Comparison of ENCODE assay signal across 29 cellular contexts in the genomic region with DNA sequence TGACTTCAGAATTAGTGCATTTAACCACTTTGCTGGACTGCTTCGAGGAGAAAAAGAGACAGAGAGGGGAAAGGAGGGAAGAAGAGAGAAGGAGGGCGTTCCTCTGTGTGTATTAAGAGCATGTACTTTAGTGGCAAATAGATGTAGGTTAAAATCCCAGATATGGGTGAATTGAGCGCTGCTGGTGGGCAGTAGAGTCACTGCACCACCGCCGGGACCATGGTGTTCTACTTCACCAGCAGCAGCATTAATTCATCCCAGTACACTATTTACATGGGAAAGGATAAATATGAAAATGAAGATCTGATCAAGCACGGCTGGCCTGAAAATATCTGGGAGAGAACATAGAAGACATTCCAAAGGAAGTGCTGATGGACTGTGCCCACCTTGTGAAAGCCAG. TPM values are rescaled to one million over a fixed set of nuclear protein-coding genes. Genes with fewer than 3 reads are reported as not detected.
"Had no signal": no experiment of that assay in that cellular context is flagged by ENCODE, and none has a peak within 500 bp of the region (broad histone marks: within the 10 kb centered on the region; RNA-seq: fewer than 3 reads in every experiment).

No MANE protein-coding gene starts in this region.

- H3K4me1 Mint-ChIP-seq: activated CD4-positive, alpha-beta T cell treated with anti-CD3 and anti-CD28 coated beads for 36 hours; activated CD8-positive, alpha-beta memory T cell treated with anti-CD3 and anti-CD28 coated beads, Interleukin-2, amount 10 ng/mL, durations not matched to agents 7 days and 5 days; activated naive CD4-positive, alpha-beta T cell treated with anti-CD3 and anti-CD28 coated beads, Interleukin-2, amount 50 U/mL, for 24 hours; mesothelial cell of epicardium; naive thymus-derived CD8-positive, alpha-beta T cell; WTC11 had no signal

- H3K4me3 Mint-ChIP-seq: activated CD4-positive, alpha-beta T cell treated with anti-CD3 and anti-CD28 coated beads for 36 hours; activated CD8-positive, alpha-beta memory T cell treated with anti-CD3 and anti-CD28 coated beads, Interleukin-2, amount 10 ng/mL, durations not matched to agents 7 days and 5 days; activated naive CD4-positive, alpha-beta T cell treated with anti-CD3 and anti-CD28 coated beads, Interleukin-2, amount 50 U/mL, for 24 hours; activated T-helper 1 cell treated with anti-CD3 and anti-CD28 coated beads, Interleukin-12 subunit alpha, Interleukin-12 subunit beta, Interleukin-2, Interleukin-4 antibody, amounts not matched to agents 30 ng/mL and 10 ng/mL and 1 ng/mL, durations not matched to agents 14 hours and 24 hours and 36 hours; mesothelial cell of epicardium; naive thymus-derived CD8-positive, alpha-beta T cell; WTC11 had no signal

- DNase-seq: activated CD4-positive, alpha-beta T cell treated with anti-CD3 and anti-CD28 coated beads for 36 hours; activated CD4-positive, alpha-beta T cell treated with anti-CD3 and anti-CD28 coated beads, Interleukin-2, amount 50 U/mL, for 48 hours; activated CD8-positive, alpha-beta memory T cell treated with anti-CD3 and anti-CD28 coated beads, Interleukin-2, amount 10 ng/mL, durations not matched to agents 7 days and 5 days; activated gamma-delta T cell; anterior cingulate cortex; body of pancreas; dermis blood vessel endothelial cell; effector memory CD4-positive, alpha-beta T cell; foreskin melanocyte; glutamatergic neuron; left ventricle myocardium superior; mammary epithelial cell; naive thymus-derived CD8-positive, alpha-beta T cell; spleen; stimulated activated CD4-positive, alpha-beta T cell treated with anti-CD3 and anti-CD28 coated beads, Interleukin-4, amount 100 ng/mL, for 1 hour; stimulated activated naive CD4-positive, alpha-beta T cell treated with Interleukin-2 at 50 U/mL for 16 hours; T-helper 9 cell had no signal

- H3K27ac Mint-ChIP-seq: activated CD4-positive, alpha-beta T cell treated with anti-CD3 and anti-CD28 coated beads for 36 hours; activated CD8-positive, alpha-beta memory T cell treated with anti-CD3 and anti-CD28 coated beads, Interleukin-2, amount 10 ng/mL, durations not matched to agents 7 days and 5 days; activated naive CD4-positive, alpha-beta T cell treated with anti-CD3 and anti-CD28 coated beads, Interleukin-2, amount 50 U/mL, for 24 hours; activated T-helper 1 cell treated with anti-CD3 and anti-CD28 coated beads, Interleukin-12 subunit alpha, Interleukin-12 subunit beta, Interleukin-2, Interleukin-4 antibody, amounts not matched to agents 30 ng/mL and 10 ng/mL and 1 ng/mL, durations not matched to agents 14 hours and 24 hours and 36 hours; mesothelial cell of epicardium; naive thymus-derived CD8-positive, alpha-beta T cell; WTC11 had no signal

- H2AFZ ChIP-seq: hepatocyte had no signal

- ATAC-seq: activated CD4-positive, alpha-beta T cell treated with anti-CD3 and anti-CD28 coated beads for 36 hours; activated CD8-positive, alpha-beta memory T cell treated with anti-CD3 and anti-CD28 coated beads, Interleukin-2, amount 10 ng/mL, durations not matched to agents 7 days and 5 days; body of pancreas; esophagus mucosa; left ventricle myocardium superior; naive thymus-derived CD8-positive, alpha-beta T cell; WTC11 had no signal

- H3K4me2 ChIP-seq: hepatocyte had no signal

- H3K4me1 ChIP-seq: body of pancreas, prostate gland had no signal

- H3K9me3 ChIP-seq: body of pancreas, prostate gland, spleen had no signal

- H3K4me3 ChIP-seq: body of pancreas, hepatocyte, prostate gland, spleen had no signal

- H3K36me3 Mint-ChIP-seq: activated CD8-positive, alpha-beta memory T cell treated with anti-CD3 and anti-CD28 coated beads, Interleukin-2, amount 10 ng/mL, durations not matched to agents 7 days and 5 days; activated naive CD4-positive, alpha-beta T cell treated with anti-CD3 and anti-CD28 coated beads, Interleukin-2, amount 50 U/mL, for 24 hours; mesothelial cell of epicardium; naive thymus-derived CD8-positive, alpha-beta T cell; WTC11 had no signal

- H3K27me3 ChIP-seq: body of pancreas had no signal

- H3K36me3 ChIP-seq: prostate gland, spleen had no signal

- H3K79me2 ChIP-seq: hepatocyte had no signal

- H3K27ac ChIP-seq: body of pancreas, hepatocyte, prostate gland, spleen had no signal

- H3K9me3 Mint-ChIP-seq: activated naive CD4-positive, alpha-beta T cell treated with anti-CD3 and anti-CD28 coated beads, Interleukin-2, amount 50 U/mL, for 24 hours; activated T-helper 1 cell treated with anti-CD3 and anti-CD28 coated beads, Interleukin-12 subunit alpha, Interleukin-12 subunit beta, Interleukin-2, Interleukin-4 antibody, amounts not matched to agents 30 ng/mL and 10 ng/mL and 1 ng/mL, durations not matched to agents 14 hours and 24 hours and 36 hours; mesothelial cell of epicardium; naive thymus-derived CD8-positive, alpha-beta T cell; WTC11 had no signal

RNA-seq across cellular contexts. Expression of a gene that starts 26.6 kb away (rescaled TPM):
- total RNA-seq: endothelial cell of umbilical vein, esophagus mucosa, osteocyte, subcutaneous adipose tissue had no signal
- polyA plus RNA-seq: endothelial cell of umbilical vein had no signal

RNA-seq across cellular contexts. Expression of a gene that starts 45.9 kb away (rescaled TPM):
- total RNA-seq: dermis blood vessel endothelial cell, endothelial cell of umbilical vein, esophagus mucosa, mesothelial cell of epicardium, osteocyte, subcutaneous adipose tissue, WTC11 had no signal
- polyA plus RNA-seq: endothelial cell of umbilical vein; mammary epithelial cell; naive thymus-derived CD8-positive, alpha-beta T cell; spleen; thymus had no signal

RNA-seq across cellular contexts. Expression of a gene that starts 53.3 kb away (rescaled TPM):
- total RNA-seq: naive thymus-derived CD8-positive, alpha-beta T cell; osteocyte; T-helper 1 cell treated with Interleukin-12 subunit alpha and Interleukin-12 subunit beta and Interleukin-4 antibody, amounts not matched to agents 30 ng/mL and 1 ng/mL, for 36 hours had no signal
- polyA plus RNA-seq: naive thymus-derived CD8-positive, alpha-beta T cell had no signal
